Comparison of ENCODE assay signal across 9 cellular contexts in the genomic region with DNA sequence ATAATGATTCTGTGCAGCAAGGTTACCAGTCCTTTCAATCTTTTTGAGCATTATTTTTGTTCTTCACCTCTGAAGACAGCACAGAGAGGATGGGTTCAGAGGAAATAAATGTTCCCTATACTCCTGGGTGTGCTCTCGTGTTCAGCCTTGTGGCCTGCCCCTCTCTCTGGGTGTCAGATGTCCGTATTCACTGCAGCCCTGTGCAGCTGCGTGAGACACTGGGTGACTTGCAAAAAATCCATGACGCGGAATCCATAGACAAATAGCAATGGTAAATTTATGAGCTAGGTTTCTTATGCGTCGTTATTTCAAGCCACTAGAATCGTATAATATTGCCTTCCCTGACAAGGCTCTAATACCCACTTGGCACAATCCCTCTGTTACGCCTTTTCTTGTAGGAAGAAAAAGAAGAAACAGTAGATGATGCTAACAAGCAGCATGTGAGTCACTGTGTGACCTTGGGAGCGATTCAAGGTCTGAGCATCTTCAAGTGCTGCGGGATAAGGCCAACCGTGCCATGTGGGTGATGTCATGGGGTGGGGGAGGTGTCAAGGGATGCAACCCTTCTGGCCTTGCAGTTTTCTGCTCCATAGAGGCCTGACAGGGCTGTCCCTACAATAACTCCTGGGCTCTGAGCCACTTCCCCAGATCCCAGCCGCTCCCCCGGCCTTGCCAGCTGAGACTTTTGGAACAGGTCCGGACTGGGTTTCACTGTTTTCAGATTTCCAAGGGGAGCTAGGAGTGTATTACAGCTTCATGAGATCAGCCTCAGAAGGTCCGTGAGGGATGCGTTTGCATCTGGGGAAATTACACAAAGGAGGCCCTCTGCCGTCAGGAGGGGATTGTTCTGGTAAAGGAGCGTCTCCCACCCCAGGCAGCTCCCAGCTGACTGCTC. TPM values are rescaled to one million over a fixed set of nuclear protein-coding genes. Genes with fewer than 3 reads are reported as not detected.
A peak's percentile ranks its signal among the peaks of the same experiment; 100 is the strongest.
DNase-seq lines count a peak whose midpoint lies in the region; ATAC-seq and TF ChIP-seq lines count a peak whose summit lies in the region.
"Had no signal": no experiment of that assay in that cellular context is flagged by ENCODE, and none has a peak within 500 bp of the region (broad histone marks: within the 10 kb centered on the region; RNA-seq: fewer than 3 reads in every experiment).

No MANE protein-coding gene starts in this region.

- peaks cover 19% of the 10 kb centered on the region for H3K4me1 ChIP-seq in stomach smooth muscle (ENCODE audit: control insufficient read depth, insufficient read depth, low read length)

- H3K4me1 Mint-ChIP-seq in brain = peaks cover 42% of the 10 kb centered on the region
- no peaks in the 10 kb centered on the region for H3K4me1 Mint-ChIP-seq in stimulated activated memory B cell treated with anti-CD40 and anti-IgM and Interleukin-4, amounts not matched to agents 10 μg/mL and 1 μg/mL and 100 μg/mL, for 72 hours

- no peaks in the 10 kb centered on the region for H3K36me3 Mint-ChIP-seq in brain
- no peaks in the 10 kb centered on the region for H3K36me3 Mint-ChIP-seq in stimulated activated memory B cell treated with anti-CD40 and anti-IgM and Interleukin-4, amounts not matched to agents 10 μg/mL and 1 μg/mL and 100 μg/mL, for 72 hours

- DNase-seq in H7 (peak; percentile 26), inferior parietal cortex (ENCODE audit: extremely low spot score) (peak; percentile 59), dermis blood vessel endothelial cell (no peak), MV-4-11 (lab: John Stamatoyannopoulos, UW) (no peak)
- DNase-seq: NCI-H748 treated with DMSO at 0.1 percent for 48 hours had no signal

- H3K4me3 Mint-ChIP-seq in brain = peak overlapping the region in 4 of 5 experiments; percentile 19 to 68 (median 56)
- no peak overlapping the region for H3K4me3 Mint-ChIP-seq in stimulated activated memory B cell treated with anti-CD40 and anti-IgM and Interleukin-4, amounts not matched to agents 10 μg/mL and 1 μg/mL and 100 μg/mL, for 72 hours

- no peak overlapping the region for H3K4me3 ChIP-seq in H7 (ENCODE audit: insufficient read depth, low read depth, low read length)
- H3K4me3 ChIP-seq in stomach smooth muscle (ENCODE audit: low read length in 2 of 2) = peak overlapping the region in 1 of 2 donors; percentile 12

- H3K27ac ChIP-seq in stomach smooth muscle (ENCODE audit: low read length) = peak overlapping the region; percentile 71

- peak overlapping the region; percentile 86 to 97 (median 92) for H3K27ac Mint-ChIP-seq in brain
- H3K27ac Mint-ChIP-seq in stimulated activated memory B cell treated with anti-CD40 and anti-IgM and Interleukin-4, amounts not matched to agents 10 μg/mL and 1 μg/mL and 100 μg/mL, for 72 hours = no peak overlapping the region

- no peak for ATAC-seq in stimulated activated memory B cell treated with anti-CD40 and anti-IgM and Interleukin-4, amounts not matched to agents 10 μg/mL and 1 μg/mL and 100 μg/mL, for 72 hours
- no peak for ATAC-seq in HG03039 (IDR thresholded peaks at IDR 0.05; ENCODE audit: unreplicated experiment)

- H3K36me3 ChIP-seq in H7 (replicated peaks; ENCODE audit: control insufficient read depth, insufficient read depth, low read length) (no peaks in the 10 kb centered on the region), stomach smooth muscle (ENCODE audit: control insufficient read depth in 2 of 2, insufficient read depth in 2 of 2, low read length in 2 of 2) (no peaks in the 10 kb centered on the region)

- H3K9me3 Mint-ChIP-seq in brain = peaks cover 0 to 3% (median 0%) of the 10 kb centered on the region in 5 experiments
- peaks cover 6% of the 10 kb centered on the region for H3K9me3 Mint-ChIP-seq in stimulated activated memory B cell treated with anti-CD40 and anti-IgM and Interleukin-4, amounts not matched to agents 10 μg/mL and 1 μg/mL and 100 μg/mL, for 72 hours

- H3K27me3 Mint-ChIP-seq in brain = peaks cover 3% of the 10 kb centered on the region
- H3K27me3 Mint-ChIP-seq in stimulated activated memory B cell treated with anti-CD40 and anti-IgM and Interleukin-4, amounts not matched to agents 10 μg/mL and 1 μg/mL and 100 μg/mL, for 72 hours = peaks cover 31% of the 10 kb centered on the region

- no peaks in the 10 kb centered on the region for H3K9me3 ChIP-seq in stomach smooth muscle (ENCODE audit: control insufficient read depth in 2 of 2, low read length in 2 of 2)

- no peaks in the 10 kb centered on the region for H3K27me3 ChIP-seq in H7 (ENCODE audit: control insufficient read depth, insufficient read depth, low read length)
- peaks cover 0 to under 1% of the 10 kb centered on the region in 2 donors for H3K27me3 ChIP-seq in stomach smooth muscle (ENCODE audit: control insufficient read depth in 1 of 2, insufficient read depth in 2 of 2, low read length in 2 of 2)

- TF ChIP-seq CTCF in brain (conservative IDR thresholded peaks at IDR 0.05) = peak in 1 of 2 experiments; percentile 26

- H3K9ac ChIP-seq in stomach smooth muscle (ENCODE audit: low read length in 2 of 2) = peak overlapping the region; percentile 22 to 36

RNA-seq across cellular contexts. Expression of gene POMGNT2, which starts 47.6 kb away (rescaled TPM):
- 21.7 and 22.8 TPM in 2 replicates for total RNA-seq in H7 (2014; rRNA removed; shearing (Covaris generic))
- 38.5 TPM for polyA plus RNA-seq in brain (ENCODE audit: insufficient read depth, low read depth, low replicate concordance)
- total RNA-seq in dermis blood vessel endothelial cell = 3.2 and 7.5 TPM in 2 replicates

Comparison
In these comparisons a context has a peak if more than half of its experiments do, and no peak if none do; other contexts are left out.
1. DNase-seq: peak in H7 (single experiment) and inferior parietal cortex (single experiment); none in dermis blood vessel endothelial cell (single experiment) and MV-4-11 (single experiment).